ENCODE assay signal across 3 cellular contexts in genomic region chr19:29486961-29487360, GRCh38. TPM values are rescaled to one million over a fixed set of nuclear protein-coding genes. Genes with fewer than 3 reads are reported as not detected.
"Had no signal": no experiment of that assay in that cellular context is flagged by ENCODE, and none has a peak within 500 bp of the region (broad histone marks: within the 10 kb centered on the region; RNA-seq: fewer than 3 reads in every experiment).

No MANE protein-coding gene starts in this region.

RNA-seq across cellular contexts. Expression of gene VSTM2B, which starts 38.8 kb away (rescaled TPM):
- total RNA-seq: HT-29, IMR-90, K562 had no signal
